Comparison of ENCODE assay signal across 23 cellular contexts in the genomic region with DNA sequence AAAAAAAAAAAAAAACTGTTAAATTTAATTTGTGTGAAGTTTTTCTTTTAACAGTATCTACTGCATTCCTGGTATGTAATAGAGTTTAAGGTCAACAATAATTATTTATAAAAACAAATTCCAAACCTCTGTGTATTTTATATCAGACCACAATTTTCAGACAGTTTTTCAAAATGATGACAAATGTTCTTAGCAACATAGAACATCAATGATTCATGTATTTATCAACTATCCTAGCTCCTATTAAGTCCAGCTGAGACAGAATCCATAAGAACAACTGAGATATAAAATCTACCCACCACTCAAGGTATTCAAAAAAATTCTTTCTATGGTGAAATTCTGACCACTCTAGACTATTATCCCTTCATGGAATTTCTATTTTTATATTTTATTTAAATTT.
DNase-seq lines count a peak whose midpoint lies in the region; ATAC-seq, FAIRE-seq and TF ChIP-seq lines count a peak whose summit lies in the region.
"Had no signal": no experiment of that assay in that cellular context is flagged by ENCODE, and none has a peak within 500 bp of the region (broad histone marks: within the 10 kb centered on the region; RNA-seq: fewer than 3 reads in every experiment).

No MANE protein-coding gene starts in this region.

- H3K27ac ChIP-seq in brain microvascular endothelial cell (peak overlapping the region; percentile 76), foreskin keratinocyte (no peak overlapping the region), HepG2 (ENCODE audit: extremely low read length, insufficient read depth, low read length) (no peak overlapping the region)
- H3K27ac ChIP-seq: BLaER1, HL-60, Peyer's patch had no signal

- intact Hi-C loops in HepG2 (cut with micrococcal nuclease; ENCODE audit: unreplicated experiment): loop anchor here (5.0 kb wide), 2 partner anchors 38 to 52 kb away; no protein-coding TSS in a partner anchor

- H2AFZ ChIP-seq in HepG2 (ENCODE audit: low read length): no peak overlapping the region

- CTCF ChIA-PET in HepG2 (lab: Yijun Ruan, JAX; ENCODE audit: low intra/inter-chr PET ratio, low total read pairs): no interaction called here

- FAIRE-seq in HepG2 (lab: Jason Lieb, UNC): no peak
- FAIRE-seq: GM12892, H54, HTR-8/SVneo, K562 had no signal

- POLR2A ChIA-PET in HepG2 (lab: Yijun Ruan, JAX): no interaction called here

- in situ Hi-C loops in brain microvascular endothelial cell (cut with HindIII; ENCODE audit: low pct_ligation_motif_present, low sequenced_read_pairs): no loop called here
- in situ Hi-C loops in HepG2 (cut with HindIII; ENCODE audit: extremely low pct_ligation_motif_present, low pct_unique_long_range_greater_than_20kb): no loop called here

- H3K9ac ChIP-seq in HepG2 (ENCODE audit: insufficient read depth, low read depth, low read length): no peak overlapping the region
- H3K9ac ChIP-seq: BLaER1 had no signal

- DNase-seq in AG09309 (ENCODE audit: low read depth): peak; percentile 64
- DNase-seq in LHCN-M2 (ENCODE audit: low read depth): peak; percentile 78
- DNase-seq in brain microvascular endothelial cell: no peak
- peak; percentile 64 for DNase-seq in fibroblast of villous mesenchyme (ENCODE audit: low read depth)
- no peak for DNase-seq in foreskin keratinocyte
- no peak for DNase-seq in HepG2 (ENCODE audit: low spot score)
- no peak for DNase-seq in DMS153 treated with DMSO at 0.1 percent for 48 hours (lab: John Stamatoyannopoulos, UW; ENCODE audit: unreplicated experiment)
- no peak for DNase-seq in activated T-cell treated with anti-CD3 and anti-CD28 coated beads, Interleukin-2, amount 50 U/mL, for 1 hour
- DNase-seq: 8988T; CD8-positive, alpha-beta T cell; DMS79 treated with DMSO at 0.1 percent for 48 hours; GF-D8; NCI-H2081; NCI-H510A; NCI-H82; Peyer's patch had no signal

- no peak overlapping the region for H3K4me2 ChIP-seq in HepG2 (ENCODE audit: low read depth, low read length)
- H3K4me2 ChIP-seq: BLaER1 had no signal

- H3K36me3 ChIP-seq in brain microvascular endothelial cell (replicated peaks) (peaks cover 31% of the 10 kb centered on the region), HepG2 (replicated peaks in 1 of 2; ENCODE audit: control insufficient read depth in 1 of 2, insufficient read depth in 2 of 2, low read length in 2 of 2) (peaks cover 14 to 23% of the 10 kb centered on the region in 2 experiments)
- H3K36me3 ChIP-seq: BLaER1 had no signal

- no TSS peak for BruUV-seq in HepG2 (replicated peaks; lab: Mats Ljungman, UMichigan)

- TF ChIP-seq CTCF in AG09309 (IDR thresholded peaks at IDR 0.05; ENCODE audit: control insufficient read depth, insufficient read depth, low read depth, low read length, missing control alignments): no peak
- TF ChIP-seq CTCF in brain microvascular endothelial cell (IDR thresholded peaks at IDR 0.05; ENCODE audit: low read depth, low read length, missing control alignments): no peak
- no peak for TF ChIP-seq CTCF in fibroblast of villous mesenchyme (IDR thresholded peaks at IDR 0.05; ENCODE audit: insufficient read depth, low read depth, low read length)
- no peak for TF ChIP-seq CTCF in foreskin keratinocyte (conservative IDR thresholded peaks at IDR 0.05)
- TF ChIP-seq CTCF in HepG2 (CRISPR knock-in tag; IDR thresholded peaks at IDR 0.05): no peak

- ATAC-seq in foreskin keratinocyte: no peak
- ATAC-seq in HepG2: no peak
- ATAC-seq: CD8-positive, alpha-beta T cell; K562; Right ventricle myocardium inferior had no signal

- H3K27me3 ChIP-seq in brain microvascular endothelial cell (replicated peaks): no peaks in the 10 kb centered on the region
- H3K27me3 ChIP-seq in foreskin keratinocyte: no peaks in the 10 kb centered on the region
- no peaks in the 10 kb centered on the region for H3K27me3 ChIP-seq in HepG2 (ENCODE audit: control insufficient read depth in 1 of 2, insufficient read depth in 2 of 2, low read length in 2 of 2)
- H3K27me3 ChIP-seq: BLaER1, Peyer's patch had no signal

- no peak for TF ChIP-seq POLR2A in HepG2 (IDR thresholded peaks at IDR 0.05; ENCODE audit: insufficient read depth in 1 of 2, low read depth in 2 of 2, low read length in 2 of 2)

- H4K20me1 ChIP-seq in HepG2 (ENCODE audit: insufficient read depth, low read length): no peaks in the 10 kb centered on the region
- H4K20me1 ChIP-seq: BLaER1 had no signal

- TF ChIP-seq RAD21 in HepG2 (CRISPR knock-in tag; IDR thresholded peaks at IDR 0.05): no peak

- H3K4me1 ChIP-seq in foreskin keratinocyte: no peaks in the 10 kb centered on the region
- H3K4me1 ChIP-seq in HepG2 (ENCODE audit: insufficient read depth, low read length): no peaks in the 10 kb centered on the region
- H3K4me1 ChIP-seq: BLaER1, Peyer's patch had no signal

- TF ChIP-seq EP300 in HepG2 (IDR thresholded peaks at IDR 0.05; ENCODE audit: low read depth in 2 of 2, low read length in 2 of 2) (no peak), HepG2 (CRISPR knock-in tag; IDR thresholded peaks at IDR 0.05; ENCODE audit: borderline replicate concordance) (no peak)

- H3K4me3 ChIP-seq in AG09309 (ENCODE audit: control insufficient read depth, low read depth, low read length) (no peak overlapping the region), brain microvascular endothelial cell (ENCODE audit: low read depth, low read length) (no peak overlapping the region), fibroblast of villous mesenchyme (ENCODE audit: low read depth, low read length) (no peak overlapping the region), HepG2 (replicated peaks in 1 of 3; ENCODE audit: insufficient read depth in 1 of 3, low read depth in 2 of 3, low read length in 3 of 3) (no peak overlapping the region)
- H3K4me3 ChIP-seq: BLaER1, K562, Peyer's patch had no signal

- H3K9me3 ChIP-seq in HepG2 (ENCODE audit: low read length): no peaks in the 10 kb centered on the region
- H3K9me3 ChIP-seq: BLaER1, Peyer's patch had no signal

- no peaks in the 10 kb centered on the region for H3K79me2 ChIP-seq in HepG2 (ENCODE audit: insufficient read depth, low read length)

TF ChIP-seq in HepG2, 621 proteins besides CTCF, POLR2A, EP300 and RAD21:
- no peak for TF ChIP-seq ZNF329 (CRISPR knock-in tag; IDR thresholded peaks at IDR 0.05; ENCODE audit: low read depth)

Comparison
In these comparisons a context has a peak if more than half of its experiments do, and no peak if none do; other contexts are left out.
1. DNase-seq: peak in AG09309 (single experiment), LHCN-M2 (single experiment) and fibroblast of villous mesenchyme (single experiment); none in brain microvascular endothelial cell (single experiment), foreskin keratinocyte (0 of 2), HepG2 (single experiment), DMS153 treated with DMSO at 0.1 percent for 48 hours (single experiment) and activated T-cell treated with anti-CD3 and anti-CD28 coated beads, Interleukin-2, amount 50 U/mL, for 1 hour (single experiment).